ENCODE assay signal across 24 cellular contexts in the genomic region with DNA sequence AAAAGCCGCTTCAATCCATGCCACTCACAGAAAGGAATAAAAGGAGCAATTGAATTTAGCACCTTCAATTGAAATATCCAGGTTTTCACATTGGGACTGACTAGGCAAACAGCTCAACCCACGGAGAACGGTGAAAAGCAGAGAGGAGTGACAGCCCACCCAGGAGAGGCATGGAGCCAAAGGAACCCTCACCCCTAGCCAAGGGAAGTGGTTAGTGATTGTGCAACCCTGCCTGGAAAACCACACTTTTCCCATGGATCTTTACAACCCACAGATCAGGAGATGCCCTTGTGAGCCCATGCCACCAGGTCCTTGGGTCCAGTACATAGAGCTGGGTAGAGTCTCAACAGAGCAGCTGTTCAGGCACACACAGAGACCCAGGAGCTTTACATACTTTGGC.
"Had no signal": no experiment of that assay in that cellular context is flagged by ENCODE, and none has a peak within 500 bp of the region (broad histone marks: within the 10 kb centered on the region; RNA-seq: fewer than 3 reads in every experiment).

No MANE protein-coding gene starts in this region.

- H3K36me3 ChIP-seq: left ventricle myocardium inferior, neural progenitor cell, neutrophil, right atrium auricular region, sigmoid colon, spleen, suprapubic skin, thoracic aorta, tibial artery, upper lobe of right lung had no signal

- ATAC-seq: natural killer cell, psoas muscle, upper lobe of right lung had no signal

- FAIRE-seq: small intestine, urothelium cell line had no signal

- H3K4me3 ChIP-seq: left ventricle myocardium inferior, lung, neural progenitor cell, psoas muscle, right atrium auricular region, sigmoid colon, spleen, suprapubic skin, thoracic aorta, tibial artery, upper lobe of right lung had no signal

- H3K9me3 ChIP-seq: neutrophil, psoas muscle, thoracic aorta, tibial artery, upper lobe of right lung had no signal

- H2AFZ ChIP-seq: neural progenitor cell, parathyroid adenoma had no signal

- H3K27ac ChIP-seq: left ventricle myocardium inferior, neural progenitor cell, neutrophil, parathyroid adenoma, psoas muscle, right atrium auricular region, sigmoid colon, spleen, suprapubic skin, thoracic aorta, tibial artery, upper lobe of right lung had no signal

- H3K4me1 ChIP-seq: left ventricle myocardium inferior, neural progenitor cell, parathyroid adenoma, psoas muscle, right atrium auricular region, sigmoid colon, spleen, suprapubic skin, tibial artery, upper lobe of right lung had no signal

- DNase-seq: islet precursor cell; left ventricle myocardium inferior; mesendoderm; naive B cell; natural killer cell; nephron progenitor cell; occipital lobe; psoas muscle; sigmoid colon; small intestine; spleen; stimulated activated CD4-positive, alpha-beta T cell treated with anti-CD3 and anti-CD28 coated beads, Interleukin-4, amount 100 ng/mL, for 24 hours; stimulated activated naive CD4-positive, alpha-beta T cell; tibial artery; trophoblast cell; upper lobe of right lung had no signal

- H3K4me2 ChIP-seq: neural progenitor cell had no signal

- H3K27me3 ChIP-seq: neural progenitor cell, neutrophil, right atrium auricular region, sigmoid colon, spleen, suprapubic skin, tibial artery, upper lobe of right lung had no signal

- H3K9ac ChIP-seq: neural progenitor cell, parathyroid adenoma had no signal
